Comparison of ENCODE assay signal across 11 cellular contexts in genomic region chr12:49550853-49551252, GRCh38.
"Had no signal": no experiment of that assay in that cellular context is flagged by ENCODE, and none has a peak within 500 bp of the region (broad histone marks: within the 10 kb centered on the region; RNA-seq: fewer than 3 reads in every experiment).

No MANE protein-coding gene starts in this region.

- H3K9me3 ChIP-seq: esophagus muscularis mucosa, ovary, stomach had no signal

- DNase-seq: activated CD4-positive, alpha-beta T cell treated with anti-CD3 and anti-CD28 coated beads for 4 hours; activated naive CD4-positive, alpha-beta T cell treated with anti-CD3 and anti-CD28 coated beads, Interleukin-2, amount 50 U/mL, for 16 hours; anterior cingulate cortex; left cardiac atrium; natural killer cell; retina; stimulated activated CD4-positive, alpha-beta T cell treated with anti-CD3 and anti-CD28 coated beads, Interleukin-4, amount 100 ng/mL, for 24 hours; stomach; T-cell had no signal

- H3K36me3 Mint-ChIP-seq: natural killer cell, T-cell had no signal

- H3K36me3 ChIP-seq: ovary had no signal

- H3K27ac ChIP-seq: esophagus muscularis mucosa, ovary, stomach had no signal

- H3K9me3 Mint-ChIP-seq: natural killer cell, T-cell had no signal

- ATAC-seq: left cardiac atrium, natural killer cell, T-cell had no signal

- H3K27ac Mint-ChIP-seq: natural killer cell, T-cell had no signal

- H3K27me3 ChIP-seq: ovary had no signal

- H3K4me3 ChIP-seq: esophagus muscularis mucosa, ovary, stomach had no signal
